Comparison of ENCODE assay signal across 1 cellular context in the genomic region with DNA sequence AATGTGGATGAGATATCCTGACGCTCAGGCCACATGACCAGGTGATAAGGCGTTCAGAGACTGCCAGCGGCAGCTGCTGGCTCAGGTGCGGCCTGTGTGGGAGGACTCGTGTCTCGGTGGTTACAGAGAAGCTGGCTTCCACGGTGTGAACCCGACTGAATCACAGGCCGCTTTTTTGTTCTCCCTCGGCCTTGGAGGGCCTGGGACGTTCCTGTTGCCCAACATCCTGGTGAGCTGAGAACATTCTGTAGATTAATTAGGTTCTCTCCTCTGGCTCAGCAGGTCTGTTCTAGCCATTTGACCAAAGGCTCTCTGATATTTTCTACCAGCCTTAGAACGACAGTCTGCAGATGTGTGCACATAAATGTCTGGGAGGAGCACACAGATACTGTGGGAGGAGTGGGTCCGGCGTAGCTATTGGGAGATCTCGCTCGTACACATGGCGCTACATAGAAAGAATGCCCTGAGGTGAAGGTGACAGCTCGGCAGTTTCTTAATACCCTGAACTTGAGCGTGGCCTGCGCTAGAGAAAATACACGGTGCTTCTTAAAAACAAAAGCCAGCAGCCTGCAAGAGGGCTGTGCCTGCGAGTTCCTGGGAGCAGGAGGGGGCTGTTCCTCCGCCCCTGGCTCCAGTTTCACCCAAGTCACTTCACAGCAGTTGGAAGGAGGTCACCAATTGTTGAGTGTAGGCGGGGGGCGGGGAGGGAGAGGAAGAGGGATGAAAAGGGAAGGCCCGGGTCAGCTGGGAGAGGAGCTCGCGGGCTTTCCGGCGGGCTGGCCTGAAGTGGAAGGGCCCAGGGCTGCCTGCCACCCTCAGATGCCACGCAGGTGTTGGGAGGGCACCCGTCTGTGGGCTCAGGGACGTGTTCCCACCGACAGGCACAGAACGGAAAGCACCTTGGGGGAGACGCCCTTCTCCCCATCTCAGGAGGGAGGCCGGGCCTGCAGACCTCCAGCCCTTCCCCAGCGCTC.
TF ChIP-seq lines count a peak whose summit lies in the region.

No MANE protein-coding gene starts in this region.

TF ChIP-seq in GM23338, 12 proteins besides CTCF, POLR2A, EP300 and RAD21 (continued from another document):
- TF ChIP-seq, protein P1, sequence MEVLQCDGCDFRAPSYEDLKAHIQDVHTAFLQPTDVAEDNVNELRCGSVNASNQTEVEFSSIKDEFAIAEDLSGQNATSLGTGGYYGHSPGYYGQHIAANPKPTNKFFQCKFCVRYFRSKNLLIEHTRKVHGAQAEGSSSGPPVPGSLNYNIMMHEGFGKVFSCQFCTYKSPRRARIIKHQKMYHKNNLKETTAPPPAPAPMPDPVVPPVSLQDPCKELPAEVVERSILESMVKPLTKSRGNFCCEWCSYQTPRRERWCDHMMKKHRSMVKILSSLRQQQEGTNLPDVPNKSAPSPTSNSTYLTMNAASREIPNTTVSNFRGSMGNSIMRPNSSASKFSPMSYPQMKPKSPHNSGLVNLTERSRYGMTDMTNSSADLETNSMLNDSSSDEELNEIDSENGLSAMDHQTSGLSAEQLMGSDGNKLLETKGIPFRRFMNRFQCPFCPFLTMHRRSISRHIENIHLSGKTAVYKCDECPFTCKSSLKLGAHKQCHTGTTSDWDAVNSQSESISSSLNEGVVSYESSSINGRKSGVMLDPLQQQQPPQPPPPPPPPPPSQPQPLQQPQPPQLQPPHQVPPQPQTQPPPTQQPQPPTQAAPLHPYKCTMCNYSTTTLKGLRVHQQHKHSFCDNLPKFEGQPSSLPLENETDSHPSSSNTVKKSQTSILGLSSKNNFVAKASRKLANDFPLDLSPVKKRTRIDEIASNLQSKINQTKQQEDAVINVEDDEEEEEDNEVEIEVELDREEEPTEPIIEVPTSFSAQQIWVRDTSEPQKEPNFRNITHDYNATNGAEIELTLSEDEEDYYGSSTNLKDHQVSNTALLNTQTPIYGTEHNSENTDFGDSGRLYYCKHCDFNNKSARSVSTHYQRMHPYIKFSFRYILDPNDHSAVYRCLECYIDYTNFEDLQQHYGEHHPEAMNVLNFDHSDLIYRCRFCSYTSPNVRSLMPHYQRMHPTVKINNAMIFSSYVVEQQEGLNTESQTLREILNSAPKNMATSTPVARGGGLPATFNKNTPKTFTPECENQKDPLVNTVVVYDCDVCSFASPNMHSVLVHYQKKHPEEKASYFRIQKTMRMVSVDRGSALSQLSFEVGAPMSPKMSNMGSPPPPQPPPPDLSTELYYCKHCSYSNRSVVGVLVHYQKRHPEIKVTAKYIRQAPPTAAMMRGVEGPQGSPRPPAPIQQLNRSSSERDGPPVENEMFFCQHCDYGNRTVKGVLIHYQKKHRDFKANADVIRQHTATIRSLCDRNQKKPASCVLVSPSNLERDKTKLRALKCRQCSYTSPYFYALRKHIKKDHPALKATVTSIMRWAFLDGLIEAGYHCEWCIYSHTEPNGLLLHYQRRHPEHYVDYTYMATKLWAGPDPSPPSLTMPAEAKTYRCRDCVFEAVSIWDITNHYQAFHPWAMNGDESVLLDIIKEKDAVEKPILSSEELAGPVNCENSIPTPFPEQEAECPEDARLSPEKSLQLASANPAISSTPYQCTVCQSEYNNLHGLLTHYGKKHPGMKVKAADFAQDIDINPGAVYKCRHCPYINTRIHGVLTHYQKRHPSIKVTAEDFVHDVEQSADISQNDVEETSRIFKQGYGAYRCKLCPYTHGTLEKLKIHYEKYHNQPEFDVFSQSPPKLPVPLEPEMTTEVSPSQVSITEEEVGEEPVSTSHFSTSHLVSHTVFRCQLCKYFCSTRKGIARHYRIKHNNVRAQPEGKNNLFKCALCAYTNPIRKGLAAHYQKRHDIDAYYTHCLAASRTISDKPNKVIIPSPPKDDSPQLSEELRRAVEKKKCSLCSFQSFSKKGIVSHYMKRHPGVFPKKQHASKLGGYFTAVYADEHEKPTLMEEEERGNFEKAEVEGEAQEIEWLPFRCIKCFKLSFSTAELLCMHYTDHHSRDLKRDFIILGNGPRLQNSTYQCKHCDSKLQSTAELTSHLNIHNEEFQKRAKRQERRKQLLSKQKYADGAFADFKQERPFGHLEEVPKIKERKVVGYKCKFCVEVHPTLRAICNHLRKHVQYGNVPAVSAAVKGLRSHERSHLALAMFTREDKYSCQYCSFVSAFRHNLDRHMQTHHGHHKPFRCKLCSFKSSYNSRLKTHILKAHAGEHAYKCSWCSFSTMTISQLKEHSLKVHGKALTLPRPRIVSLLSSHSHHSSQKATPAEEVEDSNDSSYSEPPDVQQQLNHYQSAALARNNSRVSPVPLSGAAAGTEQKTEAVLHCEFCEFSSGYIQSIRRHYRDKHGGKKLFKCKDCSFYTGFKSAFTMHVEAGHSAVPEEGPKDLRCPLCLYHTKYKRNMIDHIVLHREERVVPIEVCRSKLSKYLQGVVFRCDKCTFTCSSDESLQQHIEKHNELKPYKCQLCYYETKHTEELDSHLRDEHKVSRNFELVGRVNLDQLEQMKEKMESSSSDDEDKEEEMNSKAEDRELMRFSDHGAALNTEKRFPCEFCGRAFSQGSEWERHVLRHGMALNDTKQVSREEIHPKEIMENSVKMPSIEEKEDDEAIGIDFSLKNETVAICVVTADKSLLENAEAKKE (CRISPR knock-in tag; IDR thresholded peaks at IDR 0.05) = no peak
- no peak for TF ChIP-seq STAT1 (IDR thresholded peaks at IDR 0.05; ENCODE audit: unreplicated experiment)
- TF ChIP-seq ZNF331 (CRISPR knock-in tag; IDR thresholded peaks at IDR 0.05; ENCODE audit: low read depth) = no peak
- TF ChIP-seq, protein P2, sequence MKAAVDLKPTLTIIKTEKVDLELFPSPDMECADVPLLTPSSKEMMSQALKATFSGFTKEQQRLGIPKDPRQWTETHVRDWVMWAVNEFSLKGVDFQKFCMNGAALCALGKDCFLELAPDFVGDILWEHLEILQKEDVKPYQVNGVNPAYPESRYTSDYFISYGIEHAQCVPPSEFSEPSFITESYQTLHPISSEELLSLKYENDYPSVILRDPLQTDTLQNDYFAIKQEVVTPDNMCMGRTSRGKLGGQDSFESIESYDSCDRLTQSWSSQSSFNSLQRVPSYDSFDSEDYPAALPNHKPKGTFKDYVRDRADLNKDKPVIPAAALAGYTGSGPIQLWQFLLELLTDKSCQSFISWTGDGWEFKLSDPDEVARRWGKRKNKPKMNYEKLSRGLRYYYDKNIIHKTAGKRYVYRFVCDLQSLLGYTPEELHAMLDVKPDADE (IDR thresholded peaks at IDR 0.05) = no peak
- TF ChIP-seq EZH2 (IDR thresholded peaks at IDR 0.05; ENCODE audit: low read depth, unreplicated experiment) = no peak
- no peak for TF ChIP-seq JUNB (IDR thresholded peaks at IDR 0.05; ENCODE audit: unreplicated experiment)
- no peak for TF ChIP-seq EZH2phosphoT487 (IDR thresholded peaks at IDR 0.05; ENCODE audit: unreplicated experiment)
- no peak for TF ChIP-seq ZNF114 (CRISPR knock-in tag; IDR thresholded peaks at IDR 0.05)
- no peak; the same call in 1 of the 2 replicates for TF ChIP-seq POLR2AphosphoS5 (IDR thresholded peaks at IDR 0.05; ENCODE audit: low read depth)
